In genomic region chr2:94870392-94871225, GRCh38 we compare ENCODE assay signal across 9 cellular contexts. TPM values are rescaled to one million over a fixed set of nuclear protein-coding genes. Genes with fewer than 3 reads are reported as not detected.
A peak's percentile ranks its signal among the peaks of the same experiment; 100 is the strongest.
DNase-seq lines count a peak whose midpoint lies in the region; TF ChIP-seq lines count a peak whose summit lies in the region.
"Had no signal": no experiment of that assay in that cellular context is flagged by ENCODE, and none has a peak within 500 bp of the region (broad histone marks: within the 10 kb centered on the region; RNA-seq: fewer than 3 reads in every experiment).

No MANE protein-coding gene starts in this region.

- peaks cover 0 to 68% (median 30%) of the 10 kb centered on the region in 45 donors for H3K27me3 ChIP-seq in dorsolateral prefrontal cortex
- H3K27me3 ChIP-seq in stomach = peaks cover 0 to 78% (median 18%) of the 10 kb centered on the region in 3 donors
- H3K27me3 ChIP-seq in trophoblast cell (ENCODE audit: insufficient read depth, low read length) = no peaks in the 10 kb centered on the region

- no peak overlapping the region for H2AFZ ChIP-seq in trophoblast cell (ENCODE audit: insufficient read depth, low read length, poor library complexity)

- TF ChIP-seq EP300 in stomach (IDR thresholded peaks at IDR 0.05) = no peak

- no peaks in the 10 kb centered on the region for H3K79me1 ChIP-seq in trophoblast cell (ENCODE audit: low read length)

- H3K4me2 ChIP-seq in trophoblast cell (ENCODE audit: low read length) = no peak overlapping the region

- no peak overlapping the region for H3K9ac ChIP-seq in trophoblast cell (ENCODE audit: low read length)

- no peak overlapping the region for H3K4ac ChIP-seq in trophoblast cell (ENCODE audit: low read depth, low read length)

- H3K27ac ChIP-seq in dorsolateral prefrontal cortex (no peak overlapping the region), stomach (no peak overlapping the region), trophoblast cell (ENCODE audit: low read depth, low read length) (no peak overlapping the region)

- peak; percentile 73 for TF ChIP-seq CTCF in NB4 (IDR thresholded peaks at IDR 0.05; ENCODE audit: low read depth, low read length)
- peak in 45 of 56 donors; percentile 10 to 45 (median 29) for TF ChIP-seq CTCF in dorsolateral prefrontal cortex (IDR thresholded peaks at IDR 0.05 in 54 of 56, conservative IDR thresholded peaks at IDR 0.05 in 2 of 56; ENCODE audit: low read depth in 1 of 56, partially characterized antibody in 56 of 56)
- peak in 1 of 7 experiments; percentile 21 for TF ChIP-seq CTCF in stomach (IDR thresholded peaks at IDR 0.05)

- no peak for TF ChIP-seq POLR2A in NB4 (IDR thresholded peaks at IDR 0.05; ENCODE audit: extremely low read depth, insufficient read length)
- no peak for TF ChIP-seq POLR2A in stomach (IDR thresholded peaks at IDR 0.05)

- 34 to 44% (median 42%) methylated on average over 17 to 26 of the region's 26 CpGs for WGBS in stomach, 5 donors
- WGBS in trophoblast cell (ENCODE audit: extremely low coverage, insufficient coverage, insufficient read length) = no CpG with 5 or more reads among the region's 26 CpGs

- intact Hi-C loops in dorsolateral prefrontal cortex (cut with DNase I) = loop anchor here in 1 of 2 donors (5.0 to 10.0 kb wide), 3 partner anchors 84 to 247 kb away; no protein-coding TSS in a partner anchor
- intact Hi-C loops in stomach (cut with DNase I; ENCODE audit: low total_unique reads) = no loop called here

- no peak overlapping the region for H2BK12ac ChIP-seq in trophoblast cell (ENCODE audit: low read length)

- H3K4me3 ChIP-seq in NB4 (ENCODE audit: low read depth, low read length) (no peak overlapping the region), dorsolateral prefrontal cortex (no peak overlapping the region), stomach (no peak overlapping the region), trophoblast cell (ENCODE audit: low read depth, low read length) (no peak overlapping the region)

- no peak overlapping the region for H2BK5ac ChIP-seq in trophoblast cell (ENCODE audit: low read depth, low read length, poor library complexity)

- no peaks in the 10 kb centered on the region for H3K79me2 ChIP-seq in trophoblast cell (ENCODE audit: control insufficient read depth, insufficient read depth, low read length, poor library complexity)

- H2BK120ac ChIP-seq in trophoblast cell (ENCODE audit: insufficient read depth, low read length, poor library complexity) = no peak overlapping the region

- no peak overlapping the region for H4K12ac ChIP-seq in trophoblast cell (ENCODE audit: low read depth, low read length)

- H3K9me3 ChIP-seq in stomach = no peaks in the 10 kb centered on the region
- peaks cover 1% of the 10 kb centered on the region for H3K9me3 ChIP-seq in trophoblast cell (ENCODE audit: insufficient read depth, low read depth, low read length)

- peaks cover 0 to 12% (median 4%) of the 10 kb centered on the region in 4 donors for H3K4me1 ChIP-seq in stomach
- H3K4me1 ChIP-seq in trophoblast cell (ENCODE audit: control insufficient read depth in 1 of 2, insufficient read depth in 2 of 2, low read length in 2 of 2) = no peaks in the 10 kb centered on the region

- H4K8ac ChIP-seq in trophoblast cell (ENCODE audit: low read depth, low read length) = no peak overlapping the region

- H4K91ac ChIP-seq in trophoblast cell (ENCODE audit: low read depth, low read length) = no peak overlapping the region

- H2AK5ac ChIP-seq in trophoblast cell (ENCODE audit: low read length) = no peak overlapping the region

- H3K36me3 ChIP-seq in stomach = no peaks in the 10 kb centered on the region
- no peaks in the 10 kb centered on the region for H3K36me3 ChIP-seq in trophoblast cell (ENCODE audit: control insufficient read depth in 1 of 2, insufficient read depth in 2 of 2, low read length in 2 of 2)

- no peak overlapping the region for H3K23ac ChIP-seq in trophoblast cell (ENCODE audit: low read length)

- no peak overlapping the region for H3K14ac ChIP-seq in trophoblast cell (ENCODE audit: low read length)

- peak; percentile 65 for DNase-seq in activated effector memory CD4-positive, alpha-beta T cell treated with anti-CD3 and anti-CD28 coated beads, Interleukin-2, amount 50 U/mL, for 16 hours
- DNase-seq in activated effector memory CD4-positive, alpha-beta T cell treated with Interleukin-2 at 50 U/mL for 16 hours = no peak
- peak; percentile 33 for DNase-seq in NB4 (ENCODE audit: low read depth)
- peak in 3 of 10 donors; percentile 19 to 39 (median 29) for DNase-seq in dorsolateral prefrontal cortex
- peak; percentile 19 to 46 for DNase-seq in stimulated activated CD4-positive, alpha-beta T cell treated with anti-CD3 and anti-CD28 coated beads, Interleukin-4, amount 100 ng/mL, for 48 hours (ENCODE audit: low read depth in 2 of 2)
- no peak for DNase-seq in stomach
- DNase-seq in NOMO-1 treated with DMSO at 0.1 percent for 48 hours (lab: John Stamatoyannopoulos, UW; ENCODE audit: unreplicated experiment) = no peak
- no peak for DNase-seq in trophoblast cell

- no peak overlapping the region for H3K18ac ChIP-seq in trophoblast cell (ENCODE audit: low read length)

RNA-seq across cellular contexts. Expression of gene TEKT4, which starts 0.6 kb away (rescaled TPM):
- total RNA-seq in dorsolateral prefrontal cortex = 1 to 10 TPM in 4 of 120 experiments, under 1 TPM in 46, not detected in 70; 0.17 to 1.3 (median 0.38) TPM
- not detected for total RNA-seq in stomach
- polyA plus RNA-seq in stomach = not detected
- not detected in 2 replicates for polyA plus RNA-seq in trophoblast cell (2013)
- total RNA-seq: lower leg skin had no signal

Comparison
In these comparisons a context has a peak if more than half of its experiments do, and no peak if none do; other contexts are left out.
1. DNase-seq: peak in activated effector memory CD4-positive, alpha-beta T cell treated with anti-CD3 and anti-CD28 coated beads, Interleukin-2, amount 50 U/mL, for 16 hours (single experiment), NB4 (single experiment) and stimulated activated CD4-positive, alpha-beta T cell treated with anti-CD3 and anti-CD28 coated beads, Interleukin-4, amount 100 ng/mL, for 48 hours (2 of 2); none in activated effector memory CD4-positive, alpha-beta T cell treated with Interleukin-2 at 50 U/mL for 16 hours (single experiment), stomach (single experiment), NOMO-1 treated with DMSO at 0.1 percent for 48 hours (single experiment) and trophoblast cell (0 of 2).